In the genomic region with DNA sequence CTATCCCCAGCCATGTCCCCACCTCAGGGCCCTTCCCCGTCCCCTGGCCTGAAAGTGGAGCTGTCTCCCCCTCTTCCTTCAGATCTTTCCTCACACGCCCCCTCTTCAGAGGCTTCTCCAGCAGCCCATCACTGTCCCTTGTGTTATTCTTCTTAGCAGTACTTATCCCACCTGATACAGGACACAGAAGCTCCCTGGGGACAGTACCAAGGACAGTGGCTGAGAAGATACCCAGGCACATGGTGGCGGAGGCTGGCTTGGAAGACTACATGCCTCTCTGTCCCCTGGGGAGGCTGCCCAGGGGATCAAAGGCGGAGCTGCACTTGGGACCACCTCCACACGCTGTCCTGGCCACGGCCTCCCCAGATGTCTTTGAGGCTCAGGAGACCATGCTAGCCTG, we compare ENCODE assay signal across 1 cellular context.
TF ChIP-seq lines count a peak whose summit lies in the region.

No MANE protein-coding gene starts in this region.

TF ChIP-seq in HEK293, 187 proteins besides CTCF, POLR2A, EP300 and RAD21:
- TF ChIP-seq, protein P1, sequence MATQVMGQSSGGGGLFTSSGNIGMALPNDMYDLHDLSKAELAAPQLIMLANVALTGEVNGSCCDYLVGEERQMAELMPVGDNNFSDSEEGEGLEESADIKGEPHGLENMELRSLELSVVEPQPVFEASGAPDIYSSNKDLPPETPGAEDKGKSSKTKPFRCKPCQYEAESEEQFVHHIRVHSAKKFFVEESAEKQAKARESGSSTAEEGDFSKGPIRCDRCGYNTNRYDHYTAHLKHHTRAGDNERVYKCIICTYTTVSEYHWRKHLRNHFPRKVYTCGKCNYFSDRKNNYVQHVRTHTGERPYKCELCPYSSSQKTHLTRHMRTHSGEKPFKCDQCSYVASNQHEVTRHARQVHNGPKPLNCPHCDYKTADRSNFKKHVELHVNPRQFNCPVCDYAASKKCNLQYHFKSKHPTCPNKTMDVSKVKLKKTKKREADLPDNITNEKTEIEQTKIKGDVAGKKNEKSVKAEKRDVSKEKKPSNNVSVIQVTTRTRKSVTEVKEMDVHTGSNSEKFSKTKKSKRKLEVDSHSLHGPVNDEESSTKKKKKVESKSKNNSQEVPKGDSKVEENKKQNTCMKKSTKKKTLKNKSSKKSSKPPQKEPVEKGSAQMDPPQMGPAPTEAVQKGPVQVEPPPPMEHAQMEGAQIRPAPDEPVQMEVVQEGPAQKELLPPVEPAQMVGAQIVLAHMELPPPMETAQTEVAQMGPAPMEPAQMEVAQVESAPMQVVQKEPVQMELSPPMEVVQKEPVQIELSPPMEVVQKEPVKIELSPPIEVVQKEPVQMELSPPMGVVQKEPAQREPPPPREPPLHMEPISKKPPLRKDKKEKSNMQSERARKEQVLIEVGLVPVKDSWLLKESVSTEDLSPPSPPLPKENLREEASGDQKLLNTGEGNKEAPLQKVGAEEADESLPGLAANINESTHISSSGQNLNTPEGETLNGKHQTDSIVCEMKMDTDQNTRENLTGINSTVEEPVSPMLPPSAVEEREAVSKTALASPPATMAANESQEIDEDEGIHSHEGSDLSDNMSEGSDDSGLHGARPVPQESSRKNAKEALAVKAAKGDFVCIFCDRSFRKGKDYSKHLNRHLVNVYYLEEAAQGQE (tag by site-specific recombination; IDR thresholded peaks at IDR 0.05) = peak; percentile 87
- peak; percentile 60 for TF ChIP-seq GLIS1 (tag by site-specific recombination; IDR thresholded peaks at IDR 0.05)
- no peak for TF ChIP-seq ZNF292 (tag by site-specific recombination; IDR thresholded peaks at IDR 0.05; ENCODE audit: borderline replicate concordance, low read depth)
- no peak for TF ChIP-seq ZNF19 (tag by site-specific recombination; IDR thresholded peaks at IDR 0.05; ENCODE audit: low read depth)
- no peak for TF ChIP-seq KLF10 (tag by site-specific recombination; IDR thresholded peaks at IDR 0.05)
- TF ChIP-seq, protein P2, sequence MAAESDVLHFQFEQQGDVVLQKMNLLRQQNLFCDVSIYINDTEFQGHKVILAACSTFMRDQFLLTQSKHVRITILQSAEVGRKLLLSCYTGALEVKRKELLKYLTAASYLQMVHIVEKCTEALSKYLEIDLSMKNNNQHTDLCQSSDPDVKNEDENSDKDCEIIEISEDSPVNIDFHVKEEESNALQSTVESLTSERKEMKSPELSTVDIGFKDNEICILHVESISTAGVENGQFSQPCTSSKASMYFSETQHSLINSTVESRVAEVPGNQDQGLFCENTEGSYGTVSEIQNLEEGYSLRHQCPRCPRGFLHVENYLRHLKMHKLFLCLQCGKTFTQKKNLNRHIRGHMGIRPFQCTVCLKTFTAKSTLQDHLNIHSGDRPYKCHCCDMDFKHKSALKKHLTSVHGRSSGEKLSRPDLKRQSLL (tag by site-specific recombination; IDR thresholded peaks at IDR 0.05) = no peak
